In genomic region chr2:162017233-162017632, GRCh38 we compare ENCODE assay signal across 20 cellular contexts. TPM values are rescaled to one million over a fixed set of nuclear protein-coding genes. Genes with fewer than 3 reads are reported as not detected.
"Had no signal": no experiment of that assay in that cellular context is flagged by ENCODE, and none has a peak within 500 bp of the region (broad histone marks: within the 10 kb centered on the region; RNA-seq: fewer than 3 reads in every experiment).

No MANE protein-coding gene starts in this region.

- H3K27ac Mint-ChIP-seq: activated naive CD4-positive, alpha-beta T cell treated with anti-CD3 and anti-CD28 coated beads, Interleukin-2, amount 10 ng/mL, durations not matched to agents 7 days and 5 days; dendritic cell treated with granulocyte-macrophage colony-stimulating factor and Interleukin-4, amounts not matched to agents 40 ng/mL and 50 ng/mL, for 4 days; neural progenitor cell; stimulated activated naive CD8-positive, alpha-beta T cell treated with anti-CD3 and anti-CD28 coated beads, Interleukin-15, amount 100 ng/mL, for 72 hours; WTC11 had no signal

- H3K4me3 Mint-ChIP-seq: activated naive CD4-positive, alpha-beta T cell treated with anti-CD3 and anti-CD28 coated beads, Interleukin-2, amount 10 ng/mL, durations not matched to agents 7 days and 5 days; dendritic cell treated with granulocyte-macrophage colony-stimulating factor and Interleukin-4, amounts not matched to agents 40 ng/mL and 50 ng/mL, for 4 days; neural progenitor cell; stimulated activated naive CD8-positive, alpha-beta T cell treated with anti-CD3 and anti-CD28 coated beads, Interleukin-15, amount 100 ng/mL, for 72 hours; WTC11 had no signal

- H3K27me3 ChIP-seq: gastroesophageal sphincter, heart left ventricle, left lung, neural progenitor cell, right atrium auricular region, suprapubic skin, transverse colon, uterus had no signal

- H3K4me2 ChIP-seq: neural progenitor cell had no signal

- H3K9me3 ChIP-seq: gastroesophageal sphincter, heart left ventricle, left lung, prostate gland, right atrium auricular region, suprapubic skin, transverse colon, uterus had no signal

- H3K9ac ChIP-seq: neural progenitor cell had no signal

- H3K27ac ChIP-seq: gastroesophageal sphincter, heart left ventricle, left lung, neural progenitor cell, prostate gland, right atrium auricular region, suprapubic skin, transverse colon, uterus had no signal

- H3K36me3 ChIP-seq: gastroesophageal sphincter, left lung, neural progenitor cell, right atrium auricular region, transverse colon, uterus had no signal

- H3K36me3 Mint-ChIP-seq: neural progenitor cell, WTC11 had no signal

- H3K4me1 ChIP-seq: gastroesophageal sphincter, prostate gland, right atrium auricular region, uterus had no signal

- ATAC-seq: esophagus mucosa; gastroesophageal sphincter; heart left ventricle; left lung; stimulated activated naive CD8-positive, alpha-beta T cell treated with anti-CD3 and anti-CD28 coated beads, Interleukin-15, amount 100 ng/mL, for 72 hours; WTC11 had no signal

- H2AFZ ChIP-seq: neural progenitor cell had no signal

- H3K4me3 ChIP-seq: gastroesophageal sphincter, heart left ventricle, left lung, neural progenitor cell, prostate gland, right atrium auricular region, suprapubic skin, transverse colon, uterus had no signal

- H3K27me3 Mint-ChIP-seq: activated naive CD4-positive, alpha-beta T cell treated with anti-CD3 and anti-CD28 coated beads, Interleukin-2, amount 10 ng/mL, durations not matched to agents 7 days and 5 days; stimulated activated naive CD8-positive, alpha-beta T cell treated with anti-CD3 and anti-CD28 coated beads, Interleukin-15, amount 100 ng/mL, for 72 hours had no signal

- H3K9me3 Mint-ChIP-seq: activated naive CD4-positive, alpha-beta T cell treated with anti-CD3 and anti-CD28 coated beads, Interleukin-2, amount 10 ng/mL, durations not matched to agents 7 days and 5 days; dendritic cell treated with granulocyte-macrophage colony-stimulating factor and Interleukin-4, amounts not matched to agents 40 ng/mL and 50 ng/mL, for 4 days; neural progenitor cell; stimulated activated naive CD8-positive, alpha-beta T cell treated with anti-CD3 and anti-CD28 coated beads, Interleukin-15, amount 100 ng/mL, for 72 hours; WTC11 had no signal

- DNase-seq: activated CD4-positive, alpha-beta T cell treated with anti-CD3 and anti-CD28 coated beads for 4 hours; activated CD8-positive, alpha-beta memory T cell treated with anti-CD3 and anti-CD28 coated beads for 24 hours; activated effector memory CD4-positive, alpha-beta T cell treated with Interleukin-2 at 50 U/mL for 16 hours; activated naive CD4-positive, alpha-beta T cell treated with anti-CD3 and anti-CD28 coated beads, Interleukin-2, amount 10 ng/mL, durations not matched to agents 7 days and 5 days; effector CD8-positive, alpha-beta T cell; heart left ventricle; left lung; midbrain; stimulated activated naive CD8-positive, alpha-beta T cell treated with anti-CD3 and anti-CD28 coated beads, Interleukin-15, amount 100 ng/mL, for 72 hours; transverse colon; uterus had no signal

RNA-seq across cellular contexts. Expression of gene DPP4, which starts 56.8 kb away (rescaled TPM):
- total RNA-seq: osteocyte had no signal
